ENCODE assay signal across 1 cellular context in the genomic region with DNA sequence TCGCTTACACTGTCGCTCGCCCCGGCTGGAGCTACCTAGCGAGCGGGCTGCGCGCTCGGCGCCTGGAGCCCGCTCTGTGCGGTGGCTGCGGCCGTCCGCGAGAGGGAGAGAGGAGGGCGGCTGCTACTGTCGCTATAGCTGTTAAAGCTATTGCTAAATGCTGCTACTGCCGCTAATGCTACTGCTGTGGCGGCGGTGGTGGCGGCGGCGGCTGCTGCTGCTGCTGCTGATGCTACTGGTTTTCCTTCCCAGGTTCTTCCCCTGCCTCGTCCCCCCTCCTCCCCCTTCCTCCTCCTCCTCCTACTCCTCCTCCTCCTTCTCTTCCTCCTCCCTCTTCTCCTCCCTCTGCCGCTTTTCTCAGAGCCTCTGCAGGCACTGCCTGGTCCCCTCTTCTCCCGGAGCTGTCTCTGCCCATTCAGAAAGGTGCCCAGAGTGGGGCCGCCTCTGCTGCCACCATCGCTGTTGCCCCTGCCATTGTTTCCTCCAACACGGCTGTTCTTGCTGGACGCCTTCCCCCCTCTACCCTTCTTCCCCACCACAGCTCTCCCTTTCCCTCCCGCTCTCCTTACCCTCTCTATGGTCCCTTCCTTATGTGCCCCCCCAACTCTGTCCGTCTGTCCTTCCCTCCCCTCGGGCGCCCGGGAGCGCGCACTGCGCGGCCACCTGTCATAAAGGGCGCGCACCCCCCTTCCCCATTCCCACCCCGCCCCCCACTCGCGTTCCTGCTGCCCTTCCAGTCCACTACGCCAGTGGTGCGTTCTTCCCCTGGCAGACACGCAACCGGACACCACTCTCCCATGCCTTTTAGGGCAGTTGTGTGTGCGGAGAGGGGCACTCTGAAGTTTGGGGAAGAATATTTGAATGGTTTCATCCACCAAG.
TF ChIP-seq lines count a peak whose summit lies in the region.

TSS of gene NEXMIF (minus strand) at position 243 of the 879 bp plus-strand sequence.

TF ChIP-seq in HepG2, 621 proteins besides CTCF, POLR2A, EP300 and RAD21 (continued from another document):
- TF ChIP-seq, protein P1, sequence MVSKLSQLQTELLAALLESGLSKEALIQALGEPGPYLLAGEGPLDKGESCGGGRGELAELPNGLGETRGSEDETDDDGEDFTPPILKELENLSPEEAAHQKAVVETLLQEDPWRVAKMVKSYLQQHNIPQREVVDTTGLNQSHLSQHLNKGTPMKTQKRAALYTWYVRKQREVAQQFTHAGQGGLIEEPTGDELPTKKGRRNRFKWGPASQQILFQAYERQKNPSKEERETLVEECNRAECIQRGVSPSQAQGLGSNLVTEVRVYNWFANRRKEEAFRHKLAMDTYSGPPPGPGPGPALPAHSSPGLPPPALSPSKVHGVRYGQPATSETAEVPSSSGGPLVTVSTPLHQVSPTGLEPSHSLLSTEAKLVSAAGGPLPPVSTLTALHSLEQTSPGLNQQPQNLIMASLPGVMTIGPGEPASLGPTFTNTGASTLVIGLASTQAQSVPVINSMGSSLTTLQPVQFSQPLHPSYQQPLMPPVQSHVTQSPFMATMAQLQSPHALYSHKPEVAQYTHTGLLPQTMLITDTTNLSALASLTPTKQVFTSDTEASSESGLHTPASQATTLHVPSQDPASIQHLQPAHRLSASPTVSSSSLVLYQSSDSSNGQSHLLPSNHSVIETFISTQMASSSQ (IDR thresholded peaks at IDR 0.05; ENCODE audit: low read depth): no peak
- TF ChIP-seq, protein P1 (CRISPR knock-in tag; IDR thresholded peaks at IDR 0.05; ENCODE audit: borderline replicate concordance): no peak
- TF ChIP-seq NKX3-1 (CRISPR knock-in tag; IDR thresholded peaks at IDR 0.05) (no peak), ZNF496 (CRISPR knock-in tag; IDR thresholded peaks at IDR 0.05; ENCODE audit: insufficient replicate concordance) (no peak), ZFP37 (CRISPR knock-in tag; IDR thresholded peaks at IDR 0.05; ENCODE audit: borderline replicate concordance) (no peak)
